8 cellular contexts compared by ENCODE assay signal in genomic region chr6:168035661-168036616, GRCh38. TPM values are rescaled to one million over a fixed set of nuclear protein-coding genes. Genes with fewer than 3 reads are reported as not detected.
DNase-seq lines count a peak whose midpoint lies in the region; ATAC-seq and TF ChIP-seq lines count a peak whose summit lies in the region.

No MANE protein-coding gene starts in this region.

- peaks cover 17% of the 10 kb centered on the region for H3K9me3 Mint-ChIP-seq in activated CD4-positive, alpha-beta T cell treated with anti-CD3 and anti-CD28 coated beads, Interleukin-2, amount 10 ng/mL, durations not matched to agents 7 days and 5 days

- no peaks in the 10 kb centered on the region for H3K36me3 Mint-ChIP-seq in activated CD4-positive, alpha-beta T cell treated with anti-CD3 and anti-CD28 coated beads, Interleukin-2, amount 10 ng/mL, durations not matched to agents 7 days and 5 days (ENCODE audit: low read depth)
- no peaks in the 10 kb centered on the region for H3K36me3 Mint-ChIP-seq in T-helper 17 cell (ENCODE audit: low read depth)

- ATAC-seq in T-helper 17 cell (peak; percentile 79), HG02981 (IDR thresholded peaks at IDR 0.05; ENCODE audit: unreplicated experiment) (no peak), HG03039 (IDR thresholded peaks at IDR 0.05; ENCODE audit: unreplicated experiment) (no peak)

- no peaks in the 10 kb centered on the region for H3K9me3 ChIP-seq in T-helper 17 cell (ENCODE audit: control insufficient read depth, low read length, poor library complexity, severe bottlenecking)

- no peak overlapping the region for H3K27ac Mint-ChIP-seq in activated CD4-positive, alpha-beta T cell treated with anti-CD3 and anti-CD28 coated beads, Interleukin-2, amount 10 ng/mL, durations not matched to agents 7 days and 5 days
- H3K27ac Mint-ChIP-seq in T-helper 17 cell, result peak overlapping the region; percentile 90

- peaks cover 3% of the 10 kb centered on the region for H3K4me1 Mint-ChIP-seq in activated CD4-positive, alpha-beta T cell treated with anti-CD3 and anti-CD28 coated beads, Interleukin-2, amount 10 ng/mL, durations not matched to agents 7 days and 5 days
- H3K4me1 Mint-ChIP-seq in T-helper 17 cell, result peaks cover 8% of the 10 kb centered on the region

- no peak for DNase-seq in activated CD4-positive, alpha-beta T cell treated with anti-CD3 and anti-CD28 coated beads, Interleukin-2, amount 10 ng/mL, durations not matched to agents 7 days and 5 days
- no peak for DNase-seq in activated CD4-positive, alpha-beta T cell treated with anti-CD3 and anti-CD28 coated beads, Interleukin-2, amount 50 U/mL, for 4 hours
- DNase-seq in T-helper 17 cell, result no peak
- DNase-seq in foreskin fibroblast, result no peak
- peak; percentile 79 for DNase-seq in posterior vena cava (ENCODE audit: low spot score)
- no peak for DNase-seq in GM13977 (ENCODE audit: low spot score)

- H3K27me3 Mint-ChIP-seq in activated CD4-positive, alpha-beta T cell treated with anti-CD3 and anti-CD28 coated beads, Interleukin-2, amount 10 ng/mL, durations not matched to agents 7 days and 5 days, result peaks cover 11% of the 10 kb centered on the region
- H3K27me3 Mint-ChIP-seq in T-helper 17 cell, result peaks cover 5% of the 10 kb centered on the region

- no peak for TF ChIP-seq CTCF in foreskin fibroblast (IDR thresholded peaks at IDR 0.05; ENCODE audit: low read depth, low read length)
- TF ChIP-seq CTCF in GM13977 (IDR thresholded peaks at IDR 0.05; ENCODE audit: extremely low read depth, insufficient read depth, missing control alignments), result no peak

- peak overlapping the region; percentile 46 to 77 for H3K4me3 ChIP-seq in foreskin fibroblast (ENCODE audit: low read depth in 1 of 2, low read length in 2 of 2)

- H3K4me3 Mint-ChIP-seq in activated CD4-positive, alpha-beta T cell treated with anti-CD3 and anti-CD28 coated beads, Interleukin-2, amount 10 ng/mL, durations not matched to agents 7 days and 5 days, result peak overlapping the region; percentile 41
- peak overlapping the region; percentile 92 for H3K4me3 Mint-ChIP-seq in T-helper 17 cell

- in situ Hi-C loops in GM13977 (cut with MboI; ENCODE audit: low pct_unique_long_range_greater_than_20kb, low sequenced_read_pairs, unreplicated experiment), result no loop called here

- POLR2A ChIA-PET in activated CD4-positive, alpha-beta T cell treated with anti-CD3 and anti-CD28 coated beads, Interleukin-2, amount 10 ng/mL, durations not matched to agents 7 days and 5 days (lab: Charles Lee), result no interaction called here

- CTCF ChIA-PET in activated CD4-positive, alpha-beta T cell treated with anti-CD3 and anti-CD28 coated beads, Interleukin-2, amount 10 ng/mL, durations not matched to agents 7 days and 5 days (lab: Charles Lee), result no interaction called here

- intact Hi-C loops in posterior vena cava (cut with DNase I), result no loop called here

RNA-seq across cellular contexts. Expression of gene KIF25, which starts 38.5 kb away (rescaled TPM):
- not detected for total RNA-seq in activated CD4-positive, alpha-beta T cell treated with anti-CD3 and anti-CD28 coated beads, Interleukin-2, amount 10 ng/mL, durations not matched to agents 7 days and 5 days
- total RNA-seq in T-helper 17 cell, result not detected
- not detected for total RNA-seq in posterior vena cava

RNA-seq across cellular contexts. Expression of gene FRMD1, which starts 43.1 kb away (rescaled TPM):
- not detected for total RNA-seq in activated CD4-positive, alpha-beta T cell treated with anti-CD3 and anti-CD28 coated beads, Interleukin-2, amount 10 ng/mL, durations not matched to agents 7 days and 5 days
- total RNA-seq in T-helper 17 cell, result not detected
- under 1 TPM in 1 of 2 donors, not detected in 1; 0.14 TPM for total RNA-seq in posterior vena cava
